In the genomic region with DNA sequence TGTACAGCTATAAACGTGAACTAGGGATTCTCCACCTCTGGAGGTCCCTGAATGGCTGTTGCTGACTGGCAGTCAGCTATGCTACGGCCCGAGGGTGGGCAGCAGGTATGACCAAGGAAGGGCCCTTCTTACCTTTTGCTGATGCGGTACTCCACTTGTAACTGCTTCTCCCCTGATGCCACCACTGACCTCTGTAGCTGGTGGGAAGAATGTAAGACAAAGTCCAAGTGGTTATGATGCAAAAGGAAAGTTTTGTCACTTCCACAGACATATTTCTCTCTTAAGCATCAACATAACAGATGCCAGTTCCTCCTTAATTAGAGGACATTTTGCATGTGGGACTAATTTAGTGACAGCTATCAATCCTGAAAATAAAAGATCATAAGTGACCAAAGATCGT, we compare ENCODE assay signal across 19 cellular contexts. TPM values are rescaled to one million over a fixed set of nuclear protein-coding genes. Genes with fewer than 3 reads are reported as not detected.
DNase-seq lines count a peak whose midpoint lies in the region; ATAC-seq and TF ChIP-seq lines count a peak whose summit lies in the region.
"Had no signal": no experiment of that assay in that cellular context is flagged by ENCODE, and none has a peak within 500 bp of the region (broad histone marks: within the 10 kb centered on the region; RNA-seq: fewer than 3 reads in every experiment).

No MANE protein-coding gene starts in this region.

- intact Hi-C loops in Panc1 (cut with micrococcal nuclease; ENCODE audit: unreplicated experiment): no loop called here

- no TSS peak for BruUV-seq in Panc1 (replicated peaks; lab: Mats Ljungman, UMichigan)

- H3K27me3 ChIP-seq in ACC112 (ENCODE audit: insufficient read depth, low read length) (no peaks in the 10 kb centered on the region), Panc1 (ENCODE audit: control insufficient read depth, insufficient read depth, low read length) (no peaks in the 10 kb centered on the region), fibroblast of lung (ENCODE audit: control insufficient read depth, insufficient read depth, low read length) (no peaks in the 10 kb centered on the region), trophoblast cell (ENCODE audit: insufficient read depth, low read length) (no peaks in the 10 kb centered on the region)
- H3K27me3 ChIP-seq: MG63, upper lobe of right lung had no signal

- no peak overlapping the region for H4K8ac ChIP-seq in trophoblast cell (ENCODE audit: low read depth, low read length)

- H4K91ac ChIP-seq in trophoblast cell (ENCODE audit: low read depth, low read length): no peak overlapping the region

- DNase-seq in Panc1 (ENCODE audit: low read depth, low spot score) (no peak), fibroblast of lung (ENCODE audit: low read depth in 2 of 2) (peak in 1 of 2 donors; percentile 27), trophoblast cell (no peak), dedifferentiated amniotic fluid mesenchymal stem cell (ENCODE audit: extremely low spot score) (no peak), NCI-H1092 treated with DMSO at 0.1 percent for 48 hours (lab: John Stamatoyannopoulos, UW) (no peak)
- no peak for DNase-seq in stimulated activated CD4-positive, alpha-beta T cell treated with anti-CD3 and anti-CD28 coated beads, Interleukin-2, amount 100 ng/mL, for 24 hours
- DNase-seq: activated CD8-positive, alpha-beta T cell treated with anti-CD3 and anti-CD28 coated beads for 36 hours; activated gamma-delta T cell treated with Interleukin-2 at 50 U/mL for 16 hours; activated T-cell treated with anti-CD3 and anti-CD28 coated beads for 4 hours; hippocampal formation; NCI-H69; stimulated activated CD4-positive, alpha-beta T cell treated with anti-CD3 and anti-CD28 coated beads, Interleukin-15, amount 100 ng/mL, for 24 hours; upper lobe of right lung had no signal

- no peak overlapping the region for H2BK5ac ChIP-seq in trophoblast cell (ENCODE audit: low read depth, low read length, poor library complexity)

- H3K36me3 ChIP-seq in ACC112 (ENCODE audit: insufficient read depth, low read length) (0 out of 2 replicates have a peak, but pooled peaks cover 3% of the 10 kb centered on the region), Panc1 (ENCODE audit: control insufficient read depth, insufficient read depth, low read length) (no peaks in the 10 kb centered on the region), fibroblast of lung (ENCODE audit: control insufficient read depth, insufficient read depth, low read length) (no peaks in the 10 kb centered on the region), trophoblast cell (ENCODE audit: control insufficient read depth in 1 of 2, insufficient read depth in 2 of 2, low read length in 2 of 2) (no peaks in the 10 kb centered on the region)
- H3K36me3 ChIP-seq: MG63, upper lobe of right lung had no signal

- no peak overlapping the region for H2BK120ac ChIP-seq in trophoblast cell (ENCODE audit: insufficient read depth, low read length, poor library complexity)

- H3K9me3 ChIP-seq in Panc1 (ENCODE audit: control insufficient read depth, insufficient read depth, low read depth, low read length): no peaks in the 10 kb centered on the region
- no peaks in the 10 kb centered on the region for H3K9me3 ChIP-seq in fibroblast of lung (ENCODE audit: control insufficient read depth, insufficient read depth, low read depth, low read length)
- H3K9me3 ChIP-seq in trophoblast cell (ENCODE audit: insufficient read depth, low read depth, low read length): no peaks in the 10 kb centered on the region
- H3K9me3 ChIP-seq: MG63, upper lobe of right lung had no signal

- no peak overlapping the region for H2BK12ac ChIP-seq in trophoblast cell (ENCODE audit: low read length)

- no peak overlapping the region for H2AK5ac ChIP-seq in trophoblast cell (ENCODE audit: low read length)

- H3K4me3 ChIP-seq in ACC112 (ENCODE audit: low read depth, low read length): no peak overlapping the region
- H3K4me3 ChIP-seq in Panc1 (ENCODE audit: low read depth in 2 of 2, low read length in 2 of 2): no peak overlapping the region
- no peak overlapping the region for H3K4me3 ChIP-seq in fibroblast of lung (replicated peaks in 1 of 4; ENCODE audit: control extremely low read depth in 1 of 4, insufficient read depth in 1 of 4, low read depth in 3 of 4, low read length in 4 of 4)
- no peak overlapping the region for H3K4me3 ChIP-seq in trophoblast cell (ENCODE audit: low read depth, low read length)
- H3K4me3 ChIP-seq: coronary artery, MG63, upper lobe of right lung had no signal

- no peak overlapping the region for H3K23ac ChIP-seq in trophoblast cell (ENCODE audit: low read length)

- TF ChIP-seq CTCF in Panc1 (IDR thresholded peaks at IDR 0.05) (no peak), fibroblast of lung (conservative IDR thresholded peaks at IDR 0.05 in 1 of 2, IDR thresholded peaks at IDR 0.05 in 1 of 2; ENCODE audit: low read depth in 1 of 2, low read length in 2 of 2) (no peak)

- no peaks in the 10 kb centered on the region for H3K79me2 ChIP-seq in ACC112 (ENCODE audit: control insufficient read depth, insufficient read depth, low read length, unreplicated experiment)
- no peaks in the 10 kb centered on the region for H3K79me2 ChIP-seq in fibroblast of lung (ENCODE audit: control insufficient read depth, insufficient read depth, low read length)
- no peaks in the 10 kb centered on the region for H3K79me2 ChIP-seq in trophoblast cell (ENCODE audit: control insufficient read depth, insufficient read depth, low read length, poor library complexity)

- no peak overlapping the region for H3K18ac ChIP-seq in trophoblast cell (ENCODE audit: low read length)

- H3K14ac ChIP-seq in trophoblast cell (ENCODE audit: low read length): no peak overlapping the region

- H3K4me1 ChIP-seq in ACC112 (ENCODE audit: control insufficient read depth, insufficient read depth, low read length, unreplicated experiment) (peaks cover 43% of the 10 kb centered on the region), Panc1 (ENCODE audit: control insufficient read depth, insufficient read depth, low read length) (peaks cover 3% of the 10 kb centered on the region; the same call in 1 of the 2 replicates), fibroblast of lung (ENCODE audit: control insufficient read depth, extremely low read depth, insufficient read depth, low read length) (peaks cover 23% of the 10 kb centered on the region), trophoblast cell (ENCODE audit: control insufficient read depth in 1 of 2, insufficient read depth in 2 of 2, low read length in 2 of 2) (peaks cover 3 to 10% of the 10 kb centered on the region in 2 experiments)

- CTCF ChIA-PET in Panc1 (lab: Charles Lee): no interaction called here

- peak overlapping the region; percentile 44 for H2AFZ ChIP-seq in ACC112 (ENCODE audit: low read length, unreplicated experiment)
- no peak overlapping the region for H2AFZ ChIP-seq in fibroblast of lung (ENCODE audit: low read length)
- H2AFZ ChIP-seq in trophoblast cell (ENCODE audit: insufficient read depth, low read length, poor library complexity): no peak overlapping the region

- no peaks in the 10 kb centered on the region for H4K20me1 ChIP-seq in fibroblast of lung (ENCODE audit: control insufficient read depth, extremely low read depth, insufficient read depth, low read length)

- H3K4me2 ChIP-seq in fibroblast of lung (ENCODE audit: extremely low read depth, insufficient read depth, low read length): peak overlapping the region; percentile 30
- no peak overlapping the region for H3K4me2 ChIP-seq in trophoblast cell (ENCODE audit: low read length)

- in situ Hi-C loops in Panc1 (cut with HindIII; ENCODE audit: low pct_unique_long_range_greater_than_20kb, low sequenced_read_pairs): no loop called here

- no peak overlapping the region for H3K4ac ChIP-seq in trophoblast cell (ENCODE audit: low read depth, low read length)

- H3K9ac ChIP-seq in fibroblast of lung (ENCODE audit: insufficient read depth, low read length) (no peak overlapping the region), trophoblast cell (ENCODE audit: low read length) (no peak overlapping the region)

- WGBS in trophoblast cell (ENCODE audit: extremely low coverage, insufficient coverage, insufficient read length): no CpG with 5 or more reads among the region's 5 CpGs

- POLR2A ChIA-PET in Panc1 (lab: Charles Lee): no interaction called here

- H4K12ac ChIP-seq in trophoblast cell (ENCODE audit: low read depth, low read length): no peak overlapping the region

- ATAC-seq in Panc1 (peak; percentile 13; the same call in 1 of the 2 replicates), GM21367 (IDR thresholded peaks at IDR 0.05; ENCODE audit: unreplicated experiment) (no peak)
- ATAC-seq: activated CD8-positive, alpha-beta T cell treated with anti-CD3 and anti-CD28 coated beads for 36 hours; upper lobe of right lung had no signal

- H3K27ac ChIP-seq in ACC112 (ENCODE audit: low read depth, low read length): peak overlapping the region; percentile 84
- H3K27ac ChIP-seq in Panc1 (ENCODE audit: low read length): no peak overlapping the region
- H3K27ac ChIP-seq in fibroblast of lung (ENCODE audit: insufficient read depth, low read length): peak overlapping the region; percentile 76
- H3K27ac ChIP-seq in trophoblast cell (ENCODE audit: low read depth, low read length): peak overlapping the region; percentile 43
- H3K27ac ChIP-seq: C4-2B, upper lobe of right lung had no signal

- no peaks in the 10 kb centered on the region for H3K79me1 ChIP-seq in trophoblast cell (ENCODE audit: low read length)

RNA-seq across cellular contexts. Expression of gene P4HA3, which starts 32.2 kb away (rescaled TPM):
- total RNA-seq in Panc1 (2021; ENCODE audit: unreplicated experiment): 1.3 TPM
- polyA plus RNA-seq in Panc1 (2012; ENCODE audit: insufficient read length): 1.8 TPM
- 4.1 and 5.1 TPM in 2 replicates for total RNA-seq in fibroblast of lung
- polyA plus RNA-seq in fibroblast of lung: 2.2 and 3.1 TPM in 2 replicates
- 1.8 and 2.6 TPM in 2 replicates for polyA plus RNA-seq in fibroblast of lung (2012)
- 1.9 TPM in 1 of 2 replicates, not detected in the other for polyA minus RNA-seq in fibroblast of lung (ENCODE audit: low replicate concordance)
- polyA plus RNA-seq in trophoblast cell (2013): 0.59 and 0.61 TPM in 2 replicates
- total RNA-seq: activated CD8-positive, alpha-beta T cell treated with anti-CD3 and anti-CD28 coated beads for 36 hours; Right ventricle myocardium superior had no signal
